Comparison of ENCODE assay signal across 2 cellular contexts in the genomic region with DNA sequence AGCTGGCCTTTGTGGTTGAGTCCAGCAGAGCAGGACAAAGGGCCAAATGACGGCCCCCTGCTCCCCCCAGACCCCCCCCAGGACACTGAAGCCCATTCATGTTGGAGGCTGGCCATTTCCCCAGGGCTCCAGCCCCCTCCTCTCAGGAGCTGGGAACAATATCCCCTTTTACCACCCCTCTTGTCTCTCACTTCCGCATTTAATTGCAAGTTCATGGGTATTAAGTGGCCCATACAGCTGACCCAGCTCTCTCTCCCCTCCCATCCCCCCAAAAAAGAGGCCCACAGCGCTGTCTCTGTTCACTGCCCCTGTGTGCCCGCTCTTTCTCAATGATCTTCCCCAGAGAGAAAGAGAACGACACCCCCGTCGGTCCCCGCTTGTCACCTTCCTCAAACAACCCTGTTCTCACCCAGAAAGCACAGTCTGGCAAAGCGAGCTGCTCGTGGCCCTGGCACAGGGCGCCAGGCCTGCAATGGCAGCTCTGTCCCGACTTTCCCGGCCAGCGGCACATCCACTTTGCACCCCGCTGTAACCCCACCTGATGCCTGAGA.
TF ChIP-seq lines count a peak whose summit lies in the region.

No MANE protein-coding gene starts in this region.

TF ChIP-seq in HepG2, 621 proteins besides CTCF, POLR2A, EP300 and RAD21:
- TF ChIP-seq MED13 (CRISPR knock-in tag; IDR thresholded peaks at IDR 0.05): no peak
- TF ChIP-seq, protein P1, sequence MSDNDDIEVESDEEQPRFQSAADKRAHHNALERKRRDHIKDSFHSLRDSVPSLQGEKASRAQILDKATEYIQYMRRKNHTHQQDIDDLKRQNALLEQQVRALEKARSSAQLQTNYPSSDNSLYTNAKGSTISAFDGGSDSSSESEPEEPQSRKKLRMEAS (IDR thresholded peaks at IDR 0.05): no peak
- TF ChIP-seq HIVEP1 (CRISPR knock-in tag; IDR thresholded peaks at IDR 0.05): no peak

TF ChIP-seq in H1, 55 proteins besides CTCF, POLR2A, EP300 and RAD21:
- TF ChIP-seq SIRT6 (IDR thresholded peaks at IDR 0.05; ENCODE audit: low read length): no peak
- TF ChIP-seq TEAD4 (IDR thresholded peaks at IDR 0.05; ENCODE audit: low read depth, low read length): no peak
- TF ChIP-seq RNF2 (IDR thresholded peaks at IDR 0.05; ENCODE audit: borderline replicate concordance, low read depth, low read length, missing control alignments, poor library complexity, severe bottlenecking): no peak
- no peak for TF ChIP-seq RFX5 (IDR thresholded peaks at IDR 0.05; ENCODE audit: borderline replicate concordance, low read depth, low read length)
TF ChIP-seq in H1: peak in this region for 0.
